Comparison of ENCODE assay signal across 24 cellular contexts in the genomic region with DNA sequence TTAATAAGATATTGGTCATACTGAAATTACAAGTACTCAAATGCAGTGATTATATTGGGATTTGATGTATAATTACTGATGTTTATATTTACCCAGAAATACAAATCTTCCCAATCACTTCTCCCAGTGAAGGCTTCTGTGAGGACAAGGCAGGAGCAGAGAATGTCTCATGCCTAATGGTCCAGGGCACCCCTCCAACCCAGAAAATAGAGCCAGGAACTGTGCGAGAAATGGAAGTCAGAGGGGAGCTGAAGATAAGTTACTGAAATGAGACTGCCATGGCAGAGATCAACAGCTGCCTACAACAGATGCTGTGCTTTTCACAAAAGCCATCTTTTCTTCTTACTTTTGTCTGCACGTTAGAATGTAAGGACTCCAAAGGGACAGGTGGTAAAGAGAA.
"Had no signal": no experiment of that assay in that cellular context is flagged by ENCODE, and none has a peak within 500 bp of the region (broad histone marks: within the 10 kb centered on the region; RNA-seq: fewer than 3 reads in every experiment).

No MANE protein-coding gene starts in this region.

- H3K4me1 ChIP-seq: upper lobe of left lung had no signal

- DNase-seq: activated CD4-positive, alpha-beta T cell treated with anti-CD3 and anti-CD28 coated beads for 48 hours; activated CD4-positive, alpha-beta T cell treated with anti-CD3 and anti-CD28 coated beads, Interleukin-2, amount 50 U/mL, for 48 hours; activated CD8-positive, alpha-beta memory T cell treated with anti-CD3 and anti-CD28 coated beads for 24 hours; activated gamma-delta T cell; activated naive CD4-positive, alpha-beta T cell treated with anti-CD3 and anti-CD28 coated beads, Interleukin-2, amount 10 ng/mL, durations not matched to agents 7 days and 5 days; activated naive CD8-positive, alpha-beta T cell treated with anti-CD3 and anti-CD28 coated beads, Interleukin-2, amount 10 ng/mL, durations not matched to agents 7 days and 5 days; activated T-cell treated with anti-CD3 and anti-CD28 coated beads, Interleukin-2, amount 50 U/mL, for 1 hour; amniotic stem cell; central memory CD4-positive, alpha-beta T cell; mucosa of descending colon; stimulated activated CD4-positive, alpha-beta T cell treated with anti-CD3 and anti-CD28 coated beads, Interleukin-12 subunit alpha, Interleukin-12 subunit beta, amount 100 ng/mL, for 4 hours; stimulated activated CD4-positive, alpha-beta T cell treated with anti-CD3 and anti-CD28 coated beads, Interleukin-4, amount 100 ng/mL, for 1 hour; stimulated activated naive CD8-positive, alpha-beta T cell treated with anti-CD3 and anti-CD28 coated beads, Interleukin-15, Interleukin-2, amounts not matched to agents 100 U/mL and 50 U/mL, for 24 hours; upper lobe of left lung; WERI-Rb-1 had no signal

- H3K4me3 ChIP-seq: heart left ventricle, lung, mucosa of descending colon, skin epidermis, thoracic aorta, upper lobe of left lung had no signal

- H3K4me1 Mint-ChIP-seq: activated naive CD4-positive, alpha-beta T cell treated with anti-CD3 and anti-CD28 coated beads, Interleukin-2, amount 10 ng/mL, durations not matched to agents 7 days and 5 days; activated naive CD8-positive, alpha-beta T cell treated with anti-CD3 and anti-CD28 coated beads, Interleukin-2, amount 10 ng/mL, durations not matched to agents 7 days and 5 days had no signal

- H3K27ac ChIP-seq: heart left ventricle, neutrophil, skin epidermis, thoracic aorta, upper lobe of left lung, WERI-Rb-1 had no signal

- H3K27me3 Mint-ChIP-seq: activated naive CD4-positive, alpha-beta T cell treated with anti-CD3 and anti-CD28 coated beads, Interleukin-2, amount 10 ng/mL, durations not matched to agents 7 days and 5 days; activated naive CD8-positive, alpha-beta T cell treated with anti-CD3 and anti-CD28 coated beads, Interleukin-2, amount 10 ng/mL, durations not matched to agents 7 days and 5 days had no signal

- H3K9me3 Mint-ChIP-seq: activated naive CD4-positive, alpha-beta T cell treated with anti-CD3 and anti-CD28 coated beads, Interleukin-2, amount 10 ng/mL, durations not matched to agents 7 days and 5 days had no signal

- H3K36me3 Mint-ChIP-seq: activated naive CD4-positive, alpha-beta T cell treated with anti-CD3 and anti-CD28 coated beads, Interleukin-2, amount 10 ng/mL, durations not matched to agents 7 days and 5 days; activated naive CD8-positive, alpha-beta T cell treated with anti-CD3 and anti-CD28 coated beads, Interleukin-2, amount 10 ng/mL, durations not matched to agents 7 days and 5 days; natural killer cell treated with Interleukin-12 subunit alpha and Interleukin-12 subunit beta and Interleukin-15 and Interleukin-18, amount 100 ng/mL, for 72 hours had no signal

- ATAC-seq: activated CD4-positive, CD25-positive, alpha-beta regulatory T cell treated with anti-CD3 and anti-CD28 coated beads, Interleukin-2, amount 50 U/mL, for 24 hours; heart left ventricle; left lobe of liver; mucosa of descending colon; natural killer cell treated with Interleukin-12 subunit alpha and Interleukin-12 subunit beta and Interleukin-15 and Interleukin-18, amount 100 ng/mL, for 72 hours; sciatic nerve; stimulated activated naive CD8-positive, alpha-beta T cell treated with anti-CD3 and anti-CD28 coated beads, Interleukin-15, Interleukin-2, amounts not matched to agents 100 U/mL and 50 U/mL, for 24 hours had no signal

- H3K36me3 ChIP-seq: heart left ventricle, neutrophil, thoracic aorta, upper lobe of left lung, WERI-Rb-1 had no signal

- H3K4me3 Mint-ChIP-seq: activated naive CD4-positive, alpha-beta T cell treated with anti-CD3 and anti-CD28 coated beads, Interleukin-2, amount 10 ng/mL, durations not matched to agents 7 days and 5 days; activated naive CD8-positive, alpha-beta T cell treated with anti-CD3 and anti-CD28 coated beads, Interleukin-2, amount 10 ng/mL, durations not matched to agents 7 days and 5 days; natural killer cell treated with Interleukin-12 subunit alpha and Interleukin-12 subunit beta and Interleukin-15 and Interleukin-18, amount 100 ng/mL, for 72 hours had no signal

- H3K27ac Mint-ChIP-seq: activated naive CD4-positive, alpha-beta T cell treated with anti-CD3 and anti-CD28 coated beads, Interleukin-2, amount 10 ng/mL, durations not matched to agents 7 days and 5 days; activated naive CD8-positive, alpha-beta T cell treated with anti-CD3 and anti-CD28 coated beads, Interleukin-2, amount 10 ng/mL, durations not matched to agents 7 days and 5 days; natural killer cell treated with Interleukin-12 subunit alpha and Interleukin-12 subunit beta and Interleukin-15 and Interleukin-18, amount 100 ng/mL, for 72 hours had no signal

- H3K9me3 ChIP-seq: mucosa of descending colon, neutrophil, thoracic aorta, upper lobe of left lung had no signal

- H3K27me3 ChIP-seq: heart left ventricle, neutrophil, upper lobe of left lung had no signal
